ENCODE assay signal across 18 cellular contexts in the genomic region with DNA sequence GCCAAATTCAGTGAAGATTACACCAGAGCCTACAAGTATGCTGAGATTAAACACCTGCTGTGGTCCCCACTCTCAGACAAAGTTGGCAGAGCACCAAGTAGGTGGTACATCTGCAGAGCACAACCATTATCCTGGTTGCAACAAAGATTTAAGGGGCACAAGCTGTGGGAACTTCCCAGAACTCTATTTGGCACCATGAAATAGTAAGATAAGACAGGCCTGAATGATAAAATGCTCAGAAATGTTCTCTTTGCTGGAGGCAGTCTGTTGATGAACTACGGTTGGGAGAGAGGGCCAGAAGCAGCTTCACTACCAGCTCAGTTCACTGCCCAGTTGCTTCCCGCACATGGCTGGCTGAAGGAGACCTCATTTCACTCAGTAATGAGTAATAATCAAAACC. TPM values are rescaled to one million over a fixed set of nuclear protein-coding genes. Genes with fewer than 3 reads are reported as not detected.
DNase-seq lines count a peak whose midpoint lies in the region; ATAC-seq lines count a peak whose summit lies in the region.
"Had no signal": no experiment of that assay in that cellular context is flagged by ENCODE, and none has a peak within 500 bp of the region (broad histone marks: within the 10 kb centered on the region; RNA-seq: fewer than 3 reads in every experiment).

No MANE protein-coding gene starts in this region.

- no peak for ATAC-seq in activated CD4-positive, alpha-beta T cell treated with anti-CD3 and anti-CD28 coated beads for 36 hours
- no peak for ATAC-seq in GM21515 (IDR thresholded peaks at IDR 0.05; ENCODE audit: unreplicated experiment)
- ATAC-seq: activated naive CD8-positive, alpha-beta T cell treated with anti-CD3 and anti-CD28 coated beads, Interleukin-2, amount 50 U/mL, for 24 hours; naive thymus-derived CD4-positive, alpha-beta T cell had no signal

- H3K4me3 Mint-ChIP-seq in activated CD4-positive, alpha-beta T cell treated with anti-CD3 and anti-CD28 coated beads for 36 hours: no peak overlapping the region
- H3K4me3 Mint-ChIP-seq: activated naive CD8-positive, alpha-beta T cell treated with anti-CD3 and anti-CD28 coated beads, Interleukin-2, amount 50 U/mL, for 24 hours; H9 had no signal

- intact Hi-C loops in activated CD4-positive, alpha-beta T cell treated with anti-CD3 and anti-CD28 coated beads for 36 hours (cut with DNase I, micrococcal nuclease): no loop called here

- POLR2A ChIA-PET in activated CD4-positive, alpha-beta T cell treated with anti-CD3 and anti-CD28 coated beads for 36 hours (lab: Charles Lee): no interaction called here

- CTCF ChIA-PET in activated CD4-positive, alpha-beta T cell treated with anti-CD3 and anti-CD28 coated beads for 36 hours (lab: Charles Lee): interaction anchor here (1.1 to 9.4 kb wide), 3 partner anchors 109 to 142 kb away, joined by 3 to 167 read pairs (median 156); partner anchors contain the start of gene DIPK1A

- no peaks in the 10 kb centered on the region for H3K27me3 Mint-ChIP-seq in activated CD4-positive, alpha-beta T cell treated with anti-CD3 and anti-CD28 coated beads for 36 hours
- H3K27me3 Mint-ChIP-seq: activated naive CD8-positive, alpha-beta T cell treated with anti-CD3 and anti-CD28 coated beads, Interleukin-2, amount 50 U/mL, for 24 hours; naive thymus-derived CD4-positive, alpha-beta T cell had no signal

- no peaks in the 10 kb centered on the region for H3K9me3 Mint-ChIP-seq in activated CD4-positive, alpha-beta T cell treated with anti-CD3 and anti-CD28 coated beads for 36 hours (ENCODE audit: low read depth)
- H3K9me3 Mint-ChIP-seq: activated naive CD8-positive, alpha-beta T cell treated with anti-CD3 and anti-CD28 coated beads, Interleukin-2, amount 50 U/mL, for 24 hours; H9 had no signal

- H3K27ac Mint-ChIP-seq in activated CD4-positive, alpha-beta T cell treated with anti-CD3 and anti-CD28 coated beads for 36 hours: no peak overlapping the region
- H3K27ac Mint-ChIP-seq: activated naive CD8-positive, alpha-beta T cell treated with anti-CD3 and anti-CD28 coated beads, Interleukin-2, amount 50 U/mL, for 24 hours; H9 had no signal

- H3K4me1 Mint-ChIP-seq in activated CD4-positive, alpha-beta T cell treated with anti-CD3 and anti-CD28 coated beads for 36 hours: peaks cover 11% of the 10 kb centered on the region
- H3K4me1 Mint-ChIP-seq: H9 had no signal

- peaks cover 7% of the 10 kb centered on the region for H3K36me3 Mint-ChIP-seq in activated CD4-positive, alpha-beta T cell treated with anti-CD3 and anti-CD28 coated beads for 36 hours (ENCODE audit: low read depth)

- DNase-seq in COR-L47 (lab: John Stamatoyannopoulos, UW) (peak; percentile 43), NCI-H1092 (lab: John Stamatoyannopoulos, UW) (peak; percentile 16), OCI-M1 (lab: John Stamatoyannopoulos, UW) (peak; percentile 83), myocyte (ENCODE audit: low read depth) (peak; percentile 50), glomerular visceral epithelial cell (ENCODE audit: extremely low spot score) (no peak)
- DNase-seq in activated CD4-positive, alpha-beta T cell treated with anti-CD3 and anti-CD28 coated beads for 36 hours: no peak
- DNase-seq: activated CD4-positive, alpha-beta T cell treated with anti-CD3 and anti-CD28 coated beads, Interleukin-2, amount 50 U/mL, for 4 hours; activated naive CD8-positive, alpha-beta T cell treated with anti-CD3 and anti-CD28 coated beads, Interleukin-2, amount 50 U/mL, for 24 hours; C1 segment of cervical spinal cord; caudate nucleus; effector CD4-positive, alpha-beta T cell; H9; head of caudate nucleus; Karpas-422; naive thymus-derived CD4-positive, alpha-beta T cell; NCI-H748 treated with DMSO at 0.1 percent for 48 hours; stimulated activated CD4-positive, alpha-beta T cell treated with anti-CD3 and anti-CD28 coated beads, Interleukin-4, amount 100 ng/mL, for 1 hour had no signal

RNA-seq across cellular contexts. Expression of gene RPL5, which starts 19.9 kb away (rescaled TPM):
- 1,276 and 1,304 TPM in 2 replicates for total RNA-seq in myocyte
- polyA plus RNA-seq in myocyte (2012): 915 TPM
- total RNA-seq in activated CD4-positive, alpha-beta T cell treated with anti-CD3 and anti-CD28 coated beads for 36 hours: 1,000 to 10,000 TPM; 1,359 to 1,602 TPM

Comparison
In these comparisons a context has a peak if more than half of its experiments do, and no peak if none do; other contexts are left out.
1. DNase-seq: peak in COR-L47 (single experiment), NCI-H1092 (single experiment), OCI-M1 (single experiment) and myocyte (single experiment); none in glomerular visceral epithelial cell (single experiment) and activated CD4-positive, alpha-beta T cell treated with anti-CD3 and anti-CD28 coated beads for 36 hours (single experiment).